Comparison of ENCODE assay signal across 9 cellular contexts in genomic region chr14:22303589-22304195, GRCh38.
DNase-seq lines count a peak whose midpoint lies in the region; ATAC-seq and TF ChIP-seq lines count a peak whose summit lies in the region.
"Had no signal": no experiment of that assay in that cellular context is flagged by ENCODE, and none has a peak within 500 bp of the region (broad histone marks: within the 10 kb centered on the region; RNA-seq: fewer than 3 reads in every experiment).

No MANE protein-coding gene starts in this region.

- H3K9me2 ChIP-seq in Loucy (replicated peaks; ENCODE audit: low read depth, low read length) = no peaks in the 10 kb centered on the region

- H3K4me3 Mint-ChIP-seq in neural crest cell = no peak overlapping the region
- H3K4me3 Mint-ChIP-seq in stimulated activated naive B cell treated with anti-CD40 and anti-IgM and Interleukin-4, amounts not matched to agents 10 μg/mL and 1 μg/mL and 100 μg/mL, for 72 hours = no peak overlapping the region
- H3K4me3 Mint-ChIP-seq: memory B cell had no signal

- no peaks in the 10 kb centered on the region for H3K9me3 Mint-ChIP-seq in neural crest cell
- H3K9me3 Mint-ChIP-seq in stimulated activated naive B cell treated with anti-CD40 and anti-IgM and Interleukin-4, amounts not matched to agents 10 μg/mL and 1 μg/mL and 100 μg/mL, for 72 hours = no peaks in the 10 kb centered on the region
- H3K9me3 Mint-ChIP-seq: memory B cell had no signal

- H4K20me1 ChIP-seq in Loucy (ENCODE audit: insufficient read depth, low read length, poor library complexity, severe bottlenecking) = no peaks in the 10 kb centered on the region

- no peaks in the 10 kb centered on the region for H3K79me2 ChIP-seq in Loucy (ENCODE audit: insufficient read depth, low read length)

- H3K36me3 Mint-ChIP-seq in neural crest cell (ENCODE audit: low read depth) = no peaks in the 10 kb centered on the region
- no peaks in the 10 kb centered on the region for H3K36me3 Mint-ChIP-seq in stimulated activated naive B cell treated with anti-CD40 and anti-IgM and Interleukin-4, amounts not matched to agents 10 μg/mL and 1 μg/mL and 100 μg/mL, for 72 hours
- H3K36me3 Mint-ChIP-seq: memory B cell had no signal

- DNase-seq in DMS153 treated with DMSO at 0.1 percent for 48 hours (lab: John Stamatoyannopoulos, UW; ENCODE audit: unreplicated experiment) (peak; percentile 32), DMS153 (lab: John Stamatoyannopoulos, UW) (no peak), astrocyte of the spinal cord (ENCODE audit: low read depth, low spot score) (peak; percentile 47), neural crest cell (ENCODE audit: low read depth, low spot score) (no peak), NCI-H510A treated with DMSO at 0.1 percent for 48 hours (lab: John Stamatoyannopoulos, UW) (no peak)
- DNase-seq in stimulated activated naive B cell treated with anti-CD40 and anti-IgM and Interleukin-4, amounts not matched to agents 10 μg/mL and 1 μg/mL and 100 μg/mL, for 72 hours = no peak

- H3K27ac Mint-ChIP-seq in neural crest cell (ENCODE audit: unreplicated experiment) = no peak overlapping the region
- no peak overlapping the region for H3K27ac Mint-ChIP-seq in stimulated activated naive B cell treated with anti-CD40 and anti-IgM and Interleukin-4, amounts not matched to agents 10 μg/mL and 1 μg/mL and 100 μg/mL, for 72 hours
- H3K27ac Mint-ChIP-seq: memory B cell had no signal

- no peaks in the 10 kb centered on the region for H3K36me3 ChIP-seq in Loucy (ENCODE audit: insufficient read depth, low read length)

- no peak overlapping the region for H3K4me2 ChIP-seq in Loucy (ENCODE audit: low read depth, low read length, poor library complexity, severe bottlenecking)

- H3K9me3 ChIP-seq in Loucy (ENCODE audit: insufficient read depth, low read depth, low read length) = no peaks in the 10 kb centered on the region

- H3K9ac ChIP-seq in Loucy (ENCODE audit: low read depth, low read length, poor library complexity, severe bottlenecking) = no peak overlapping the region

- H3K4me1 Mint-ChIP-seq in neural crest cell = no peaks in the 10 kb centered on the region
- H3K4me1 Mint-ChIP-seq in stimulated activated naive B cell treated with anti-CD40 and anti-IgM and Interleukin-4, amounts not matched to agents 10 μg/mL and 1 μg/mL and 100 μg/mL, for 72 hours = no peaks in the 10 kb centered on the region
- H3K4me1 Mint-ChIP-seq: memory B cell had no signal

- in situ Hi-C loops in astrocyte of the spinal cord (cut with HindIII; ENCODE audit: low sequenced_read_pairs) = no loop called here

- ATAC-seq in GM21825 (IDR thresholded peaks at IDR 0.05; ENCODE audit: unreplicated experiment) = no peak
- ATAC-seq in stimulated activated naive B cell treated with anti-CD40 and anti-IgM and Interleukin-4, amounts not matched to agents 10 μg/mL and 1 μg/mL and 100 μg/mL, for 72 hours (replicated peaks) = no peak

- H3K4me3 ChIP-seq in Loucy (ENCODE audit: low read length, poor library complexity, severe bottlenecking) (no peak overlapping the region), astrocyte of the spinal cord (ENCODE audit: low read depth, low read length) (no peak overlapping the region)

- no peaks in the 10 kb centered on the region for H3F3A ChIP-seq in Loucy (ENCODE audit: low read depth)

- H3K4me1 ChIP-seq in Loucy (ENCODE audit: insufficient read depth, low read length, poor library complexity, severe bottlenecking) = no peaks in the 10 kb centered on the region

- no peak overlapping the region for H2AFZ ChIP-seq in Loucy (ENCODE audit: low read length)

- peaks cover 3% of the 10 kb centered on the region for H3K27me3 Mint-ChIP-seq in neural crest cell (ENCODE audit: low read depth)
- H3K27me3 Mint-ChIP-seq in stimulated activated naive B cell treated with anti-CD40 and anti-IgM and Interleukin-4, amounts not matched to agents 10 μg/mL and 1 μg/mL and 100 μg/mL, for 72 hours = peaks cover 12 to 17% of the 10 kb centered on the region in 2 donors

- TF ChIP-seq CTCF in Loucy (conservative IDR thresholded peaks at IDR 0.05; ENCODE audit: low read length) = peak; percentile 53
- TF ChIP-seq CTCF in astrocyte of the spinal cord (IDR thresholded peaks at IDR 0.05; ENCODE audit: low read depth, low read length) = peak; percentile 51
- TF ChIP-seq CTCF in neural crest cell (conservative IDR thresholded peaks at IDR 0.05) = peak; percentile 69

- H3K27me3 ChIP-seq in Loucy (ENCODE audit: insufficient read depth, low read length, poor library complexity, severe bottlenecking) = no peaks in the 10 kb centered on the region

Comparison
In these comparisons a context has a peak if more than half of its experiments do, and no peak if none do; other contexts are left out.
1. DNase-seq: peak in DMS153 treated with DMSO at 0.1 percent for 48 hours (single experiment) and astrocyte of the spinal cord (single experiment); none in DMS153 (single experiment), neural crest cell (single experiment), NCI-H510A treated with DMSO at 0.1 percent for 48 hours (single experiment) and stimulated activated naive B cell treated with anti-CD40 and anti-IgM and Interleukin-4, amounts not matched to agents 10 μg/mL and 1 μg/mL and 100 μg/mL, for 72 hours (single experiment).
2. Peak in every context shown above with its lines, with median percentiles within 50 percentile points of each other: CTCF ChIP-seq.